10 cellular contexts compared by ENCODE assay signal in the genomic region with DNA sequence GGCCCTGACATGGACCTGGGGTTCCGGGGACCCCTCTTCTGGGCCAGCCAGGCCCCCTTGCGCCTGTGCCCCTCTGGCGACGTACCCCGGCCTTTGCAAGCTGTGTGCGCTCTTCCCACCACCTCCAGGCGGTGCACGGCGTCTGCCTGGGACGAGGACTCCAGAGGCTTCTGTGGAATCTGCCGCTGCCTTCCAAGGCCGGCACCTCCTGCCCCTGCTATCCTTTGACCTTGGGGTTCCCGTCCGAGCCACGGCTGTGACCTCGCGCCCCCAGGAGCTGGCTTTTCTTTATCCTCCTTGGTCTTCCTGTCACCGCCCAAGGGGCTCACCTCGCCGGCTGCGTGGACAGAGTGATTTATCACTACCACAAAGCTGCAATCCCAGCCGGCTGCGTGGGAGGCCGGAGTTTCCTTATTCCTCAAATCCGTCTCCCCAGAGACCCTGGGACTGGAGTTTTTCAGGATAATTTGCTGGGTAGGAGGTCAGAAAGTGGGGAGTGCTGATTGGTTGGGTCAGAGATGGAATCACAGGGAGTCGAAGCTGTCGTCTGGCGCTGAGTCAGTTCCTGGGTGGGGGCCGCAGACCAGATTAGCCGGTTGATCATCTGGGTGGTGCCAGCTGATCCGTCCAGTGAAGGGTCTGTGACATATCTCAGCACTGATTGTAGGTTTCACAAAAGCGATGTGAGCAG. TPM values are rescaled to one million over a fixed set of nuclear protein-coding genes. Genes with fewer than 3 reads are reported as not detected.
DNase-seq lines count a peak whose midpoint lies in the region; ATAC-seq and TF ChIP-seq lines count a peak whose summit lies in the region.
"Had no signal": no experiment of that assay in that cellular context is flagged by ENCODE, and none has a peak within 500 bp of the region (broad histone marks: within the 10 kb centered on the region; RNA-seq: fewer than 3 reads in every experiment).

No MANE protein-coding gene starts in this region.

- H3K36me3 ChIP-seq in heart left ventricle, result no peaks in the 10 kb centered on the region
- no peaks in the 10 kb centered on the region for H3K36me3 ChIP-seq in osteoblast (ENCODE audit: insufficient read depth, low read length)
- H3K36me3 ChIP-seq in vagina, result no peaks in the 10 kb centered on the region

- H3K4me3 ChIP-seq in heart left ventricle (peak overlapping the region in 2 of 12 donors; percentile 9 to 23), osteoblast (ENCODE audit: insufficient read depth, low read length) (peak overlapping the region; percentile 46), vagina (no peak overlapping the region)

- no peak for TF ChIP-seq POLR2A in heart left ventricle (IDR thresholded peaks at IDR 0.05)
- TF ChIP-seq POLR2A in vagina (IDR thresholded peaks at IDR 0.05), result no peak

- H3K4me2 ChIP-seq in osteoblast (ENCODE audit: insufficient read depth, low read length), result peak overlapping the region; percentile 67

- H3K27ac ChIP-seq in heart left ventricle (no peak overlapping the region), osteoblast (ENCODE audit: low read depth, low read length) (no peak overlapping the region), vagina (no peak overlapping the region)
- H3K27ac ChIP-seq: RWPE1 had no signal

- intact Hi-C loops in heart left ventricle (cut with DNase I) (no loop called here), vagina (cut with DNase I) (no loop called here)

- peak overlapping the region; percentile 77 for H2AFZ ChIP-seq in osteoblast (ENCODE audit: low read length)

- no peaks in the 10 kb centered on the region for H4K20me1 ChIP-seq in osteoblast (ENCODE audit: insufficient read depth, low read length)

- peaks cover 0 to 8% (median 0%) of the 10 kb centered on the region in 9 donors for H3K27me3 ChIP-seq in heart left ventricle
- no peaks in the 10 kb centered on the region for H3K27me3 ChIP-seq in osteoblast (ENCODE audit: insufficient read depth, low read length)
- H3K27me3 ChIP-seq in vagina, result no peaks in the 10 kb centered on the region

- peak; percentile 70 for DNase-seq in D341Med (ENCODE audit: low spot score)
- peak; percentile 81 for DNase-seq in SK-N-DZ (ENCODE audit: low spot score)
- peak in 2 of 5 donors; percentile 18 to 41 for DNase-seq in heart left ventricle
- peak; percentile 91 for DNase-seq in osteoblast (ENCODE audit: insufficient read length, low spot score, missing footprints)
- no peak for DNase-seq in C1 segment of cervical spinal cord (lab: John Stamatoyannopoulos, UW)
- DNase-seq in vagina (ENCODE audit: extremely low spot score in 2 of 2), result no peak
- DNase-seq: NCI-H146 had no signal

- TF ChIP-seq CTCF in heart left ventricle (IDR thresholded peaks at IDR 0.05) (no peak), osteoblast (IDR thresholded peaks at IDR 0.05; ENCODE audit: extremely low read depth, low read depth, low read length) (no peak), vagina (IDR thresholded peaks at IDR 0.05) (no peak)

- H3K4me1 ChIP-seq in heart left ventricle (peaks cover 0 to 15% (median 3%) of the 10 kb centered on the region in 12 donors), osteoblast (ENCODE audit: insufficient read depth, low read length) (peaks cover 10% of the 10 kb centered on the region), vagina (no peaks in the 10 kb centered on the region)

- 40 to 60% (median 48%) methylated on average over 28 to 32 of the region's 32 CpGs for WGBS in heart left ventricle, 4 donors

- no peaks in the 10 kb centered on the region for H3K79me2 ChIP-seq in osteoblast (ENCODE audit: insufficient read depth, low read length)

- peak in 3 of 4 donors; percentile 25 to 63 (median 61) for ATAC-seq in heart left ventricle
- ATAC-seq in HG03139 (IDR thresholded peaks at IDR 0.05; ENCODE audit: unreplicated experiment), result no peak
- no peak for ATAC-seq in HG02970 (IDR thresholded peaks at IDR 0.05; ENCODE audit: low FRiP score, unreplicated experiment)

- H3K9me3 ChIP-seq in heart left ventricle, result no peaks in the 10 kb centered on the region
- no peaks in the 10 kb centered on the region for H3K9me3 ChIP-seq in osteoblast (ENCODE audit: low read depth, low read length)
- no peaks in the 10 kb centered on the region for H3K9me3 ChIP-seq in vagina

RNA-seq across cellular contexts. Expression of a gene that starts 19.9 kb away (rescaled TPM):
- polyA plus RNA-seq in SK-N-DZ (2014; cell fraction: cytosol; rRNA removed), result 34.2 and 37.3 TPM in 2 replicates
- 34.9 and 36.7 TPM in 2 replicates for polyA plus RNA-seq in SK-N-DZ (2014; cell fraction: nucleus; rRNA removed)
- total RNA-seq in heart left ventricle (1 to 10 TPM in 7 of 9 donors, under 1 TPM in 2; 0.81 to 6.8 (median 3.0) TPM), osteoblast (3.3 and 4.1 TPM in 2 replicates), vagina (14.0 TPM)
- 10 to 100 TPM in 1 of 2 donors, 1 to 10 TPM in 1; 1.9 to 27.0 TPM for polyA plus RNA-seq in heart left ventricle

RNA-seq across cellular contexts. Expression of a gene that starts 57.3 kb away (rescaled TPM):
- 32.5 and 41.2 TPM in 2 replicates for polyA plus RNA-seq in SK-N-DZ (2014; cell fraction: cytosol; rRNA removed)
- 48.4 and 50.4 TPM in 2 replicates for polyA plus RNA-seq in SK-N-DZ (2014; cell fraction: nucleus; rRNA removed)
- total RNA-seq in heart left ventricle (10 to 100 TPM; 31.3 to 71.5 (median 47.5) TPM), osteoblast (34.2 and 34.4 TPM in 2 replicates), vagina (30.9 TPM)
- polyA plus RNA-seq in heart left ventricle, result 100 to 1,000 TPM in 1 of 2 donors, 10 to 100 TPM in 1; 50.6 to 102 TPM

Comparison
In these comparisons a context has a peak if more than half of its experiments do, and no peak if none do; other contexts are left out.
1. DNase-seq: peak in D341Med (single experiment), SK-N-DZ (single experiment) and osteoblast (single experiment); none in C1 segment of cervical spinal cord (0 of 14) and vagina (0 of 2).
2. ATAC-seq: peak in heart left ventricle (3 of 4); none in HG03139 (single experiment) and HG02970 (single experiment).